ENCODE assay signal across 27 cellular contexts in genomic region chr2:201824212-201824611, GRCh38. TPM values are rescaled to one million over a fixed set of nuclear protein-coding genes. Genes with fewer than 3 reads are reported as not detected.
"Had no signal": no experiment of that assay in that cellular context is flagged by ENCODE, and none has a peak within 500 bp of the region (broad histone marks: within the 10 kb centered on the region; RNA-seq: fewer than 3 reads in every experiment).

No MANE protein-coding gene starts in this region.

- H3K36me3 ChIP-seq: colonic mucosa, esophagus squamous epithelium, gastrocnemius medialis, heart right ventricle, left lung, lower lobe of right lung had no signal

- H3K9me3 ChIP-seq: colonic mucosa, esophagus squamous epithelium, gastrocnemius medialis, heart right ventricle, left lung, lower lobe of right lung, mucosa of descending colon had no signal

- H3K27ac ChIP-seq: colonic mucosa, epithelial cell of prostate, esophagus squamous epithelium, gastrocnemius medialis, heart right ventricle, left lung, lower lobe of right lung had no signal

- FAIRE-seq: endometrium, islet of Langerhans, keratinocyte had no signal

- H3K27me3 ChIP-seq: colonic mucosa, esophagus squamous epithelium, gastrocnemius medialis, heart right ventricle, left lung had no signal

- H3K4me3 ChIP-seq: colonic mucosa, esophagus squamous epithelium, gastrocnemius medialis, heart right ventricle, left lung, lower lobe of right lung, mucosa of descending colon had no signal

- ATAC-seq: effector memory CD8-positive, alpha-beta T cell; esophagus mucosa; gastrocnemius medialis; heart right ventricle; left cardiac atrium; left lung; left ventricle myocardium superior; lower lobe of right lung; mucosa of descending colon had no signal

- H3K4me1 ChIP-seq: colonic mucosa, esophagus squamous epithelium, gastrocnemius medialis, heart right ventricle, left lung, lower lobe of right lung had no signal

- DNase-seq: colonic mucosa; cortex of kidney; effector CD8-positive, alpha-beta T cell; effector memory CD8-positive, alpha-beta T cell; endodermal cell; erythroblast; esophagus squamous epithelium; foreskin fibroblast; foreskin melanocyte; gastrocnemius medialis; glutamatergic neuron; head of caudate nucleus; heart right ventricle; hippocampal formation; left cardiac atrium; left lung; left ventricle myocardium superior; lower lobe of right lung; mesenchymal stem cell; mucosa of descending colon had no signal

RNA-seq across cellular contexts. Expression of gene CDK15, which starts 17.9 kb away (rescaled TPM):
- total RNA-seq: dermis microvascular lymphatic vessel endothelial cell, lung microvascular endothelial cell had no signal
